Comparison of ENCODE assay signal across 1 cellular context in genomic region chr18:13137041-13137938, GRCh38.
TF ChIP-seq lines count a peak whose summit lies in the region.

No MANE protein-coding gene starts in this region.

TF ChIP-seq in GM12878, 131 proteins besides CTCF, POLR2A, EP300 and RAD21 (continued from another document):
- TF ChIP-seq ZBTB40 (IDR thresholded peaks at IDR 0.05; ENCODE audit: borderline replicate concordance) (no peak), BHLHE40 (IDR thresholded peaks at IDR 0.05; ENCODE audit: borderline replicate concordance in 1 of 2, low read depth in 2 of 2, low read length in 1 of 2) (peak in 1 of 2 experiments; percentile 22; a peak in 1 of 4 replicates), PAX5 (IDR thresholded peaks at IDR 0.05; ENCODE audit: borderline replicate concordance, low read depth, low read length) (0 out of 2 replicates have a peak, but pooled peaks have one; percentile 21), ATF3 (IDR thresholded peaks at IDR 0.05; ENCODE audit: borderline replicate concordance, extremely low read depth, low read depth, low read length) (no peak)
